19 cellular contexts compared by ENCODE assay signal in genomic region chr4:6463311-6464289, GRCh38. TPM values are rescaled to one million over a fixed set of nuclear protein-coding genes. Genes with fewer than 3 reads are reported as not detected.
DNase-seq lines count a peak whose midpoint lies in the region; FAIRE-seq and TF ChIP-seq lines count a peak whose summit lies in the region.
"Had no signal": no experiment of that assay in that cellular context is flagged by ENCODE, and none has a peak within 500 bp of the region (broad histone marks: within the 10 kb centered on the region; RNA-seq: fewer than 3 reads in every experiment).

No MANE protein-coding gene starts in this region.

- DNase-seq in activated CD8-positive, alpha-beta memory T cell treated with anti-CD3 and anti-CD28 coated beads for 24 hours: peak; percentile 33
- no peak for DNase-seq in activated CD8-positive, alpha-beta memory T cell treated with anti-CD3 and anti-CD28 coated beads, Interleukin-2, amount 50 U/mL, for 4 hours
- DNase-seq in H1 (ENCODE audit: low read depth in 1 of 2, low spot score in 2 of 2) (peak in 1 of 2 experiments; percentile 45), neuronal stem cell (ENCODE audit: low spot score) (no peak), tibial artery (peak; percentile 7 to 43), chondrocyte (ENCODE audit: low spot score) (no peak), cerebellar nuclear complex (lab: John Stamatoyannopoulos, UW) (no peak), A172 (ENCODE audit: low spot score) (no peak)
- DNase-seq: activated gamma-delta T cell treated with Interleukin-2 at 50 U/mL for 16 hours; effector CD4-positive, alpha-beta T cell; IMR-90; stimulated activated CD4-positive, alpha-beta T cell treated with anti-CD3 and anti-CD28 coated beads, Interleukin-4, amount 100 ng/mL, for 1 hour; SW 1271; trophoblast cell had no signal

- H3K23ac ChIP-seq in H1 (ENCODE audit: insufficient read length) (no peak overlapping the region), neuronal stem cell (ENCODE audit: low read depth, low read length, poor library complexity) (no peak overlapping the region)

- no peaks in the 10 kb centered on the region for H3K36me3 Mint-ChIP-seq in chondrocyte (ENCODE audit: low read depth)

- no peak overlapping the region for H3K18ac ChIP-seq in H1 (ENCODE audit: extremely low read depth, low read length)
- H3K18ac ChIP-seq in neuronal stem cell (ENCODE audit: low read length): peak overlapping the region; percentile 29

- no peak overlapping the region for H3K4me3 Mint-ChIP-seq in chondrocyte (ENCODE audit: unreplicated experiment)
- H3K4me3 Mint-ChIP-seq: brain; naive thymus-derived CD8-positive, alpha-beta T cell had no signal

- no peak overlapping the region for H2BK120ac ChIP-seq in H1 (replicated peaks; ENCODE audit: low read depth, low read length)
- no peak overlapping the region for H2BK120ac ChIP-seq in neuronal stem cell (ENCODE audit: low read depth, low read length)

- POLR2A ChIA-PET in H1 (lab: Charles Lee; ENCODE audit: partially characterized antibody): no interaction called here

- FAIRE-seq in H1 (lab: Jason Lieb, UNC): no peak

- H4K8ac ChIP-seq in H1 (ENCODE audit: extremely low read depth, insufficient read depth, low read length) (0 out of 2 replicates have a peak overlapping the region, but pooled peaks have one; percentile 57), neuronal stem cell (ENCODE audit: low read depth, low read length) (no peak overlapping the region)

- TF ChIP-seq POLR2A in H1 (IDR thresholded peaks at IDR 0.05; ENCODE audit: control extremely low read depth in 1 of 2, low read depth in 2 of 2, low read length in 2 of 2): no peak

- H4K91ac ChIP-seq in H1 (replicated peaks; ENCODE audit: insufficient read length, low read length) (peak overlapping the region; percentile 51), neuronal stem cell (ENCODE audit: low read depth, low read length, poor library complexity) (no peak overlapping the region)

- H3K4me2 ChIP-seq in H1 (ENCODE audit: insufficient read depth in 1 of 2, low read depth in 2 of 2, low read length in 2 of 2) (peak overlapping the region; percentile 8 to 35; a peak in 3 of 4 replicates), neuronal stem cell (ENCODE audit: insufficient read depth, low read length, poor library complexity, severe bottlenecking) (no peak overlapping the region)

- intact Hi-C loops in tibial artery (cut with DNase I; ENCODE audit: low total_unique reads): no loop called here

- H2AK5ac ChIP-seq in H1 (ENCODE audit: low read depth, low read length) (no peak overlapping the region), neuronal stem cell (ENCODE audit: low read depth, low read length) (peak overlapping the region; percentile 3)

- H2AFZ ChIP-seq in H1 (ENCODE audit: low read length) (no peak overlapping the region), neuronal stem cell (ENCODE audit: low read length) (no peak overlapping the region)

- H3K79me2 ChIP-seq in H1 (ENCODE audit: control insufficient read depth in 1 of 2, insufficient read depth in 2 of 2, low read length in 2 of 2): no peaks in the 10 kb centered on the region

- CTCF ChIA-PET in H1 (lab: Charles Lee; ENCODE audit: partially characterized antibody): interaction anchor here (0.6 kb wide), 1 partner anchor 11 kb away, joined by 7 read pairs; no protein-coding TSS in a partner anchor

- no peak for TF ChIP-seq RAD21 in H1 (IDR thresholded peaks at IDR 0.05 in 1 of 2, conservative IDR thresholded peaks at IDR 0.05 in 1 of 2; ENCODE audit: low read depth in 2 of 2, low read length in 2 of 2)

- H3K79me1 ChIP-seq in H1 (ENCODE audit: low read depth, low read length) (peaks cover 3% of the 10 kb centered on the region; the same call in 1 of the 2 replicates), neuronal stem cell (ENCODE audit: low read depth, low read length) (no peaks in the 10 kb centered on the region)

- peaks cover 83% of the 10 kb centered on the region for H3K27me3 Mint-ChIP-seq in chondrocyte (ENCODE audit: low read depth)

- no peaks in the 10 kb centered on the region for H3K23me2 ChIP-seq in H1 (ENCODE audit: low read depth, low read length)

- H3K27me3 ChIP-seq in H1 (replicated peaks in 1 of 4; ENCODE audit: control insufficient read depth in 3 of 4, extremely low read depth in 1 of 4, insufficient read depth in 3 of 4, low read length in 3 of 4) (peaks cover 0 to 6% (median under 1%) of the 10 kb centered on the region in 4 experiments; a peak in 4 of 7 replicates), neuronal stem cell (ENCODE audit: control insufficient read depth in 3 of 3, insufficient read depth in 3 of 3, low read depth in 1 of 3, low read length in 3 of 3) (peaks cover 0 to 45% (median 0%) of the 10 kb centered on the region in 3 experiments), tibial artery (peaks cover 0 to 55% of the 10 kb centered on the region in 2 donors)
- H3K27me3 ChIP-seq: right lobe of liver had no signal

- 85% methylated on average over 10 of the region's 11 CpGs; no CpG with 5 or more reads in 1 of the 2 experiments for WGBS in H1 (ENCODE audit: extremely low coverage in 1 of 2, insufficient coverage in 1 of 2, insufficient read length in 1 of 2, insufficient replicate concordance in 2 of 2, low coverage in 1 of 2, low lambda C conversion rate in 2 of 2, missing lambda C conversion rate in 1 of 2), 2 experiments
- WGBS in neuronal stem cell (ENCODE audit: extremely low coverage in 2 of 2, insufficient read length in 2 of 2, insufficient replicate concordance in 1 of 2), 2 donors: no CpG with 5 or more reads among the region's 11 CpGs

- 0 out of 2 replicates have a peak overlapping the region, but pooled peaks have one; percentile 66 for H2BK20ac ChIP-seq in H1 (ENCODE audit: low read length)

- H3K56ac ChIP-seq in H1 (replicated peaks; ENCODE audit: insufficient read length, low read depth, low read length): no peak overlapping the region

- TF ChIP-seq CTCF in H1 (IDR thresholded peaks at IDR 0.05; ENCODE audit: control extremely low read depth in 1 of 3, insufficient read depth in 1 of 3, low read depth in 1 of 3, low read length in 3 of 3) (no peak), tibial artery (IDR thresholded peaks at IDR 0.05) (no peak), chondrocyte (IDR thresholded peaks at IDR 0.05) (no peak)

- H3K4ac ChIP-seq in H1 (replicated peaks; ENCODE audit: insufficient read length, low read depth, low read length) (no peak overlapping the region), neuronal stem cell (ENCODE audit: low read length) (no peak overlapping the region)

- H2BK12ac ChIP-seq in H1 (ENCODE audit: low read depth, low read length) (no peak overlapping the region; the same call in 1 of the 2 replicates), neuronal stem cell (ENCODE audit: low read length) (no peak overlapping the region)

- no peak overlapping the region for H3K4me3 ChIP-seq in H1 (ENCODE audit: extremely low read depth in 1 of 4, insufficient read depth in 2 of 4, low read depth in 3 of 4, low read length in 4 of 4)
- H3K4me3 ChIP-seq in neuronal stem cell (ENCODE audit: low read length in 2 of 2): no peak overlapping the region
- H3K4me3 ChIP-seq in tibial artery: no peak overlapping the region
- H3K4me3 ChIP-seq: HAP-1, right lobe of liver had no signal

- H3K4me1 ChIP-seq in H1 (replicated peaks in 1 of 4; ENCODE audit: control insufficient read depth in 3 of 4, insufficient read depth in 4 of 4, low read length in 3 of 4) (peaks cover 0 to 7% (median 2%) of the 10 kb centered on the region in 4 experiments; a peak in 3 of 7 replicates), neuronal stem cell (ENCODE audit: control insufficient read depth in 2 of 2, insufficient read depth in 1 of 2, low read depth in 1 of 2, low read length in 2 of 2) (peaks cover 0 to 9% of the 10 kb centered on the region in 2 donors), tibial artery (no peaks in the 10 kb centered on the region)
- H3K4me1 ChIP-seq: HAP-1, right lobe of liver had no signal

- H3K9ac ChIP-seq in H1 (replicated peaks in 1 of 4; ENCODE audit: extremely low read depth in 1 of 4, low read depth in 3 of 4, low read length in 3 of 4): no peak overlapping the region
- H3K9ac ChIP-seq in neuronal stem cell (ENCODE audit: low read depth, low read length, poor library complexity): no peak overlapping the region

- no peak overlapping the region for H3K27ac ChIP-seq in H1 (ENCODE audit: low read depth, low read length)
- H3K27ac ChIP-seq in neuronal stem cell (replicated peaks; ENCODE audit: low read length): no peak overlapping the region
- H3K27ac ChIP-seq in tibial artery: no peak overlapping the region
- H3K27ac ChIP-seq: right lobe of liver had no signal

- H4K20me1 ChIP-seq in H1 (replicated peaks in 1 of 2; ENCODE audit: control insufficient read depth in 1 of 2, insufficient read depth in 2 of 2, low read length in 2 of 2): peaks cover 0 to 4% of the 10 kb centered on the region in 2 experiments

- H3K9me3 ChIP-seq in H1 (ENCODE audit: insufficient read depth in 2 of 2, low read depth in 1 of 2, low read length in 1 of 2) (0 out of 4 replicates have a peak, but pooled peaks cover 0 to 2% of the 10 kb centered on the region in 2 experiments), neuronal stem cell (replicated peaks in 1 of 2; ENCODE audit: control insufficient read depth in 2 of 2, insufficient read depth in 1 of 2, low read depth in 1 of 2, low read length in 2 of 2) (peaks cover 0 to 3% of the 10 kb centered on the region in 2 donors), tibial artery (peaks cover 0 to 7% (median 0%) of the 10 kb centered on the region in 3 donors)
- H3K9me3 ChIP-seq: HAP-1, right lobe of liver had no signal

- H2BK15ac ChIP-seq in H1 (ENCODE audit: low read length) (no peak overlapping the region), neuronal stem cell (ENCODE audit: low read length) (no peak overlapping the region)

- H3K27ac Mint-ChIP-seq in chondrocyte (ENCODE audit: unreplicated experiment): no peak overlapping the region
- H3K27ac Mint-ChIP-seq: brain; naive thymus-derived CD8-positive, alpha-beta T cell had no signal

- H3K14ac ChIP-seq in H1 (ENCODE audit: insufficient read length) (no peak overlapping the region), neuronal stem cell (ENCODE audit: low read length) (peak overlapping the region; percentile 39)

- H3K36me3 ChIP-seq in H1 (ENCODE audit: control insufficient read depth in 2 of 4, insufficient read depth in 4 of 4, low read length in 3 of 4): no peaks in the 10 kb centered on the region
- no peaks in the 10 kb centered on the region for H3K36me3 ChIP-seq in neuronal stem cell (replicated peaks in 1 of 2; ENCODE audit: control insufficient read depth in 2 of 2, insufficient read depth in 2 of 2, low read length in 2 of 2)
- no peaks in the 10 kb centered on the region for H3K36me3 ChIP-seq in tibial artery
- H3K36me3 ChIP-seq: HAP-1, right lobe of liver had no signal

- H2BK5ac ChIP-seq in H1 (ENCODE audit: low read depth, low read length) (no peak overlapping the region), neuronal stem cell (ENCODE audit: low read length) (no peak overlapping the region)

- H3K9me3 Mint-ChIP-seq in chondrocyte (ENCODE audit: low read depth): peaks cover 7% of the 10 kb centered on the region

- TF ChIP-seq EP300 in H1 (IDR thresholded peaks at IDR 0.05; ENCODE audit: borderline replicate concordance in 1 of 2, low read depth in 2 of 2, low read length in 2 of 2): no peak

- H3K4me1 Mint-ChIP-seq in chondrocyte (ENCODE audit: low read depth): no peaks in the 10 kb centered on the region
- H3K4me1 Mint-ChIP-seq: brain had no signal

- H4K5ac ChIP-seq in H1 (ENCODE audit: insufficient read length, low read depth, low read length): no peak overlapping the region

RNA-seq across cellular contexts. Expression of gene PPP2R2C, which starts 8.8 kb away (rescaled TPM):
- total RNA-seq in H1 (2021; fragmentation: NEBNext Ultra II Directional; extraction: Animal tissue kit (Norgen Biotek cat#: 25700)): 6.4 and 7.1 TPM in 2 replicates
- polyA plus RNA-seq in H1 (2011; rRNA removed): 6.4 and 7.5 TPM in 2 replicates
- 7.7 TPM for polyA plus RNA-seq in H1 (2011; cell fraction: cytosol; rRNA removed)
- 8.8 TPM for polyA plus RNA-seq in H1 (2011; cell fraction: nucleus; rRNA removed)
- 4.9 to 7.3 TPM (median 5.8 TPM) in 4 replicates for polyA plus RNA-seq in H1 (2012, experiment 1 of 2)
- polyA plus RNA-seq in H1 (2012, experiment 2 of 2): 2.3 TPM
- polyA plus RNA-seq in H1 (2013, experiment 1 of 2): 6.6 TPM
- 6.4 TPM for polyA plus RNA-seq in H1 (2013, experiment 2 of 2)
- polyA minus RNA-seq in H1 (2011; rRNA and poly(A)+ RNA removed): 14.1 and 14.6 TPM in 2 replicates
- 4.1 TPM for polyA minus RNA-seq in H1 (2011; cell fraction: cytosol; rRNA and poly(A)+ RNA removed)
- polyA minus RNA-seq in H1 (2011; cell fraction: nucleus; rRNA and poly(A)+ RNA removed): 4.2 TPM
- polyA plus RNA-seq in neuronal stem cell (2013, experiment 1 of 2): 3.3 TPM
- polyA plus RNA-seq in neuronal stem cell (2013, experiment 2 of 2): 3.1 TPM
- 0.10 to 0.94 TPM (median 0.13 TPM) in 3 replicates for total RNA-seq in chondrocyte
- total RNA-seq in A172 (2014; rRNA removed; shearing (Covaris generic)): 6.7 and 10.6 TPM in 2 replicates
- total RNA-seq: A673; IMR-90; naive thymus-derived CD8-positive, alpha-beta T cell had no signal
- polyA plus RNA-seq: naive thymus-derived CD8-positive, alpha-beta T cell had no signal

Comparison
In these comparisons a context has a peak if more than half of its experiments do, and no peak if none do; other contexts are left out.
1. DNase-seq: peak in activated CD8-positive, alpha-beta memory T cell treated with anti-CD3 and anti-CD28 coated beads for 24 hours (single experiment) and tibial artery (2 of 2); none in activated CD8-positive, alpha-beta memory T cell treated with anti-CD3 and anti-CD28 coated beads, Interleukin-2, amount 50 U/mL, for 4 hours (single experiment), neuronal stem cell (single experiment), chondrocyte (single experiment), cerebellar nuclear complex (0 of 2) and A172 (single experiment).